8 cellular contexts compared by ENCODE assay signal in genomic region chr11:47248664-47249377, GRCh38. TPM values are rescaled to one million over a fixed set of nuclear protein-coding genes. Genes with fewer than 3 reads are reported as not detected.
DNase-seq lines count a peak whose midpoint lies in the region; ATAC-seq and TF ChIP-seq lines count a peak whose summit lies in the region.

Gene ACP2, minus strand, starts transcription at chr11:47248814. Its CDS starts 25 bp downstream, at chr11:47248789.

- POLR2A ChIA-PET in BJ (lab: Charles Lee), result interaction anchor here (0.6 to 1.1 kb wide), 3 partner anchors 8 to 34 kb away, joined by 3 to 5 read pairs (median 4); partner anchors contain the start of genes DDB2 and NR1H3

- DNase-seq in BJ (ENCODE audit: low read depth) (no peak), NCI-H510A (lab: John Stamatoyannopoulos, UW) (peak; percentile 33), coronary artery (ENCODE audit: low spot score) (peak; percentile 92), left lung (peak; percentile 92 to 96)
- DNase-seq in activated CD4-positive, alpha-beta T cell treated with anti-CD3 and anti-CD28 coated beads, Interleukin-2, amount 10 ng/mL, durations not matched to agents 24 days and 14 days, result peak; percentile 96
- peak; percentile 84 for DNase-seq in stimulated activated CD4-positive, alpha-beta T cell treated with anti-CD3 and anti-CD28 coated beads, Interleukin-4, amount 100 ng/mL, for 1 hour

- H3K9me3 ChIP-seq in left lung, result no peaks in the 10 kb centered on the region

- peak within 1 kb of the TSS; percentile 98 for H3K27ac Mint-ChIP-seq in activated CD4-positive, alpha-beta T cell treated with anti-CD3 and anti-CD28 coated beads, Interleukin-2, amount 10 ng/mL, durations not matched to agents 24 days and 14 days

- H3K36me3 ChIP-seq in BJ (ENCODE audit: control insufficient read depth, insufficient read depth, low read length), result peaks cover 12% of the 10 kb centered on the region
- H3K36me3 ChIP-seq in left lung, result peaks cover 0 to 17% of the 10 kb centered on the region in 2 donors

- H3K27me3 Mint-ChIP-seq in activated CD4-positive, alpha-beta T cell treated with anti-CD3 and anti-CD28 coated beads, Interleukin-2, amount 10 ng/mL, durations not matched to agents 24 days and 14 days, result no peaks in the 10 kb centered on the region

- TF ChIP-seq CTCF in BJ (IDR thresholded peaks at IDR 0.05; ENCODE audit: insufficient read depth, low read depth, low read length) (peak; percentile 48), coronary artery (IDR thresholded peaks at IDR 0.05) (no peak), left lung (IDR thresholded peaks at IDR 0.05) (no peak)

- H3K27ac ChIP-seq in coronary artery (peak within 1 kb of the TSS; percentile 74 to 89), left lung (peak within 1 kb of the TSS; percentile 78 to 86)

- peaks cover 17 to 57% of the 10 kb centered on the region in 2 donors for H3K4me1 ChIP-seq in left lung

- H3K4me3 Mint-ChIP-seq in activated CD4-positive, alpha-beta T cell treated with anti-CD3 and anti-CD28 coated beads, Interleukin-2, amount 10 ng/mL, durations not matched to agents 24 days and 14 days, result peak within 1 kb of the TSS; percentile 98

- peaks cover 14% of the 10 kb centered on the region for H3K4me1 Mint-ChIP-seq in activated CD4-positive, alpha-beta T cell treated with anti-CD3 and anti-CD28 coated beads, Interleukin-2, amount 10 ng/mL, durations not matched to agents 24 days and 14 days

- H3K27me3 ChIP-seq in BJ (ENCODE audit: control insufficient read depth, insufficient read depth, low read length) (no peaks in the 10 kb centered on the region), left lung (no peaks in the 10 kb centered on the region)

- intact Hi-C loops in activated CD4-positive, alpha-beta T cell treated with anti-CD3 and anti-CD28 coated beads, Interleukin-2, amount 10 ng/mL, durations not matched to agents 24 days and 14 days (cut with micrococcal nuclease), result loop anchor here (1.0 to 5.0 kb wide), 4 partner anchors 20 to 312 kb away; partner anchors contain the start of gene CSTPP1
- intact Hi-C loops in left lung (cut with DNase I), result no loop called here

- H3K9me3 Mint-ChIP-seq in activated CD4-positive, alpha-beta T cell treated with anti-CD3 and anti-CD28 coated beads, Interleukin-2, amount 10 ng/mL, durations not matched to agents 24 days and 14 days, result no peaks in the 10 kb centered on the region

- H3K36me3 Mint-ChIP-seq in activated CD4-positive, alpha-beta T cell treated with anti-CD3 and anti-CD28 coated beads, Interleukin-2, amount 10 ng/mL, durations not matched to agents 24 days and 14 days (ENCODE audit: low read depth), result peaks cover 19% of the 10 kb centered on the region

- CTCF ChIA-PET in BJ (lab: Yijun Ruan, JAX), result interaction anchor here (0.6 to 5.5 kb wide), 8 partner anchors 10 to 71 kb away, joined by 3 to 32 read pairs (median 4); partner anchors contain the start of genes NR1H3 and PACSIN3

- ATAC-seq in GM19043 (IDR thresholded peaks at IDR 0.05; ENCODE audit: low read depth, unreplicated experiment) (peak; percentile 88), HG03354 (IDR thresholded peaks at IDR 0.05; ENCODE audit: poor library complexity, severe bottlenecking, unreplicated experiment) (peak; percentile 95), left lung (peak; percentile 98)

- H3K4me3 ChIP-seq in BJ (ENCODE audit: low read depth, low read length) (peak within 1 kb of the TSS; percentile 69), coronary artery (peak within 1 kb of the TSS; percentile 88), left lung (peak within 1 kb of the TSS; percentile 57 to 72)

RNA-seq across cellular contexts. Expression of gene ACP2, which starts in this region (rescaled TPM):
- polyA plus RNA-seq in BJ (2011; rRNA removed), result 24.6 and 31.1 TPM in 2 replicates
- polyA minus RNA-seq in BJ (2011; rRNA and poly(A)+ RNA removed), result 31.6 and 45.7 TPM in 2 replicates
- total RNA-seq in activated CD4-positive, alpha-beta T cell treated with anti-CD3 and anti-CD28 coated beads, Interleukin-2, amount 10 ng/mL, durations not matched to agents 24 days and 14 days, result 24.8 and 27.6 TPM in 2 replicates
- 10 to 100 TPM; 41.5 to 59.9 TPM for total RNA-seq in left lung
